ENCODE assay signal across 9 cellular contexts in genomic region chr7:139673230-139673629, GRCh38.
DNase-seq lines count a peak whose midpoint lies in the region; ATAC-seq and TF ChIP-seq lines count a peak whose summit lies in the region.
"Had no signal": no experiment of that assay in that cellular context is flagged by ENCODE, and none has a peak within 500 bp of the region (broad histone marks: within the 10 kb centered on the region; RNA-seq: fewer than 3 reads in every experiment).

No MANE protein-coding gene starts in this region.

- peak overlapping the region; percentile 3 for H3K4me3 Mint-ChIP-seq in activated CD4-positive, alpha-beta T cell treated with anti-CD3 and anti-CD28 coated beads for 36 hours
- H3K4me3 Mint-ChIP-seq in T-helper 1 cell treated with Interleukin-12 subunit alpha and Interleukin-12 subunit beta and Interleukin-4 antibody, amounts not matched to agents 30 μg/mL and 1 μg/mL, for 36 hours, result no peak overlapping the region

- DNase-seq in activated CD4-positive, alpha-beta T cell treated with anti-CD3 and anti-CD28 coated beads for 36 hours, result peak; percentile 75
- no peak for DNase-seq in activated CD4-positive, alpha-beta T cell treated with anti-CD3 and anti-CD28 coated beads for 1 hour
- no peak for DNase-seq in lower lobe of right lung
- no peak for DNase-seq in central memory CD4-positive, alpha-beta T cell
- no peak for DNase-seq in NCI-H526 (lab: John Stamatoyannopoulos, UW)
- DNase-seq in coronary artery (ENCODE audit: low spot score), result no peak

- no peaks in the 10 kb centered on the region for H3K9me3 ChIP-seq in lower lobe of right lung

- H3K36me3 Mint-ChIP-seq in activated CD4-positive, alpha-beta T cell treated with anti-CD3 and anti-CD28 coated beads for 36 hours (ENCODE audit: low read depth), result peaks cover 8% of the 10 kb centered on the region
- peaks cover 11% of the 10 kb centered on the region for H3K36me3 Mint-ChIP-seq in T-helper 1 cell treated with Interleukin-12 subunit alpha and Interleukin-12 subunit beta and Interleukin-4 antibody, amounts not matched to agents 30 μg/mL and 1 μg/mL, for 36 hours (ENCODE audit: low read depth)

- peak; percentile 89 for ATAC-seq in activated CD4-positive, alpha-beta T cell treated with anti-CD3 and anti-CD28 coated beads for 36 hours
- ATAC-seq in HG02759 (IDR thresholded peaks at IDR 0.05; ENCODE audit: unreplicated experiment) (peak; percentile 93), lower lobe of right lung (peak; percentile 23 to 45)

- peak overlapping the region; percentile 88 for H3K27ac Mint-ChIP-seq in activated CD4-positive, alpha-beta T cell treated with anti-CD3 and anti-CD28 coated beads for 36 hours
- H3K27ac Mint-ChIP-seq in T-helper 1 cell treated with Interleukin-12 subunit alpha and Interleukin-12 subunit beta and Interleukin-4 antibody, amounts not matched to agents 30 μg/mL and 1 μg/mL, for 36 hours, result peak overlapping the region; percentile 64

- no peaks in the 10 kb centered on the region for H3K27me3 ChIP-seq in lower lobe of right lung (ENCODE audit: low read depth)

- intact Hi-C loops in activated CD4-positive, alpha-beta T cell treated with anti-CD3 and anti-CD28 coated beads for 36 hours (cut with DNase I, micrococcal nuclease), result loop anchor here in 1 of 2 experiments (1.0 to 5.0 kb wide), 6 partner anchors 9 to 1879 kb away; partner anchors contain the start of genes AGK and KDM7A
- intact Hi-C loops in lower lobe of right lung (cut with DNase I), result no loop called here

- H3K27ac ChIP-seq in lower lobe of right lung, result no peak overlapping the region
- H3K27ac ChIP-seq in coronary artery, result no peak overlapping the region

- H3K4me3 ChIP-seq in lower lobe of right lung (no peak overlapping the region), coronary artery (no peak overlapping the region)
- H3K4me3 ChIP-seq: lung had no signal

- no peaks in the 10 kb centered on the region for H3K9me3 Mint-ChIP-seq in activated CD4-positive, alpha-beta T cell treated with anti-CD3 and anti-CD28 coated beads for 36 hours (ENCODE audit: low read depth)
- no peaks in the 10 kb centered on the region for H3K9me3 Mint-ChIP-seq in T-helper 1 cell treated with Interleukin-12 subunit alpha and Interleukin-12 subunit beta and Interleukin-4 antibody, amounts not matched to agents 30 μg/mL and 1 μg/mL, for 36 hours

- CTCF ChIA-PET in activated CD4-positive, alpha-beta T cell treated with anti-CD3 and anti-CD28 coated beads for 36 hours (lab: Charles Lee), result interaction anchor here (0.6 to 2.0 kb wide), 8 partner anchors 9 to 101 kb away, joined by 3 to 11 read pairs (median 4); no protein-coding TSS in a partner anchor

- no peaks in the 10 kb centered on the region for H3K27me3 Mint-ChIP-seq in activated CD4-positive, alpha-beta T cell treated with anti-CD3 and anti-CD28 coated beads for 36 hours
- no peaks in the 10 kb centered on the region for H3K27me3 Mint-ChIP-seq in T-helper 1 cell treated with Interleukin-12 subunit alpha and Interleukin-12 subunit beta and Interleukin-4 antibody, amounts not matched to agents 30 μg/mL and 1 μg/mL, for 36 hours (ENCODE audit: low read depth)

- H3K4me1 Mint-ChIP-seq in activated CD4-positive, alpha-beta T cell treated with anti-CD3 and anti-CD28 coated beads for 36 hours, result peaks cover 56% of the 10 kb centered on the region
- peaks cover 28% of the 10 kb centered on the region for H3K4me1 Mint-ChIP-seq in T-helper 1 cell treated with Interleukin-12 subunit alpha and Interleukin-12 subunit beta and Interleukin-4 antibody, amounts not matched to agents 30 μg/mL and 1 μg/mL, for 36 hours (ENCODE audit: low read depth)

- TF ChIP-seq CTCF in lower lobe of right lung (IDR thresholded peaks at IDR 0.05) (no peak), coronary artery (IDR thresholded peaks at IDR 0.05) (no peak)

- no peaks in the 10 kb centered on the region for H3K36me3 ChIP-seq in lower lobe of right lung

- peaks cover 15% of the 10 kb centered on the region for H3K4me1 ChIP-seq in lower lobe of right lung

- POLR2A ChIA-PET in activated CD4-positive, alpha-beta T cell treated with anti-CD3 and anti-CD28 coated beads for 36 hours (lab: Charles Lee), result interaction anchor here (0.6 to 1.5 kb wide), 3 partner anchors 10 to 95 kb away, joined by 3 to 7 read pairs (median 3); no protein-coding TSS in a partner anchor

Comparison
In these comparisons a context has a peak if more than half of its experiments do, and no peak if none do; other contexts are left out.
1. ATAC-seq: peak in every context shown above with its lines; median percentile 93 in HG02759; 89 in activated CD4-positive, alpha-beta T cell treated with anti-CD3 and anti-CD28 coated beads for 36 hours; 34 in lower lobe of right lung.